28 cellular contexts compared by ENCODE assay signal in genomic region chr2:25158096-25158852, GRCh38. TPM values are rescaled to one million over a fixed set of nuclear protein-coding genes. Genes with fewer than 3 reads are reported as not detected.
"Had no signal": no experiment of that assay in that cellular context is flagged by ENCODE, and none has a peak within 500 bp of the region (broad histone marks: within the 10 kb centered on the region; RNA-seq: fewer than 3 reads in every experiment).

No MANE protein-coding gene starts in this region.

- H3K4me3 ChIP-seq: adrenal gland, SJCRH30, SK-N-MC had no signal

- ATAC-seq: activated naive CD4-positive, alpha-beta T cell treated with anti-CD3 and anti-CD28 coated beads, Interleukin-2, amount 50 U/mL, for 72 hours; activated T-cell treated with anti-CD3 and anti-CD28 coated beads, Interleukin-2, amount 50 U/mL, for 4 hours; Panc1 had no signal

- FAIRE-seq: astrocyte, bronchial epithelial cell had no signal

- H3K36me3 ChIP-seq: adrenal gland, SJCRH30, WERI-Rb-1 had no signal

- H3K27ac ChIP-seq: adrenal gland, SJCRH30, SK-N-MC, WERI-Rb-1 had no signal

- H3K27me3 ChIP-seq: adrenal gland, SJCRH30 had no signal

- DNase-seq: activated CD4-positive, alpha-beta memory T cell treated with anti-CD3 and anti-CD28 coated beads for 36 hours; activated CD4-positive, alpha-beta T cell treated with anti-CD3 and anti-CD28 coated beads, Interleukin-2, amount 50 U/mL, for 1 hour; activated CD8-positive, alpha-beta memory T cell treated with anti-CD3 and anti-CD28 coated beads, Interleukin-2, amount 50 U/mL, for 4 hours; activated gamma-delta T cell treated with Interleukin-2 at 50 U/mL for 16 hours; activated naive CD4-positive, alpha-beta T cell treated with anti-CD3 and anti-CD28 coated beads for 36 hours; activated T-cell treated with anti-CD3 and anti-CD28 coated beads for 4 hours; activated T-cell treated with anti-CD3 and anti-CD28 coated beads, Interleukin-2, amount 50 U/mL, for 4 hours; adrenal gland; Karpas-422; KBM-7; NCI-H1048; NCI-H1105 treated with DMSO at 0.1 percent for 48 hours; NCI-H1436; NCI-H1694 treated with DMSO at 0.1 percent for 48 hours; NCI-H2029; NCI-H345; NCI-H524 treated with DMSO at 0.1 percent for 48 hours; SHP77; SJCRH30; T1000; WERI-Rb-1 had no signal

- H3K9me3 ChIP-seq: adrenal gland, SJCRH30 had no signal

- H3K4me1 ChIP-seq: adrenal gland had no signal

RNA-seq across cellular contexts. Expression of gene POMC, which starts 10.1 kb away (rescaled TPM):
- total RNA-seq: astrocyte, MCF 10A, NCI-H460, SJCRH30 had no signal
